Comparison of ENCODE assay signal across 11 cellular contexts in genomic region chr16:65119905-65120341, GRCh38. TPM values are rescaled to one million over a fixed set of nuclear protein-coding genes. Genes with fewer than 3 reads are reported as not detected.
DNase-seq lines count a peak whose midpoint lies in the region; ATAC-seq and TF ChIP-seq lines count a peak whose summit lies in the region.
"Had no signal": no experiment of that assay in that cellular context is flagged by ENCODE, and none has a peak within 500 bp of the region (broad histone marks: within the 10 kb centered on the region; RNA-seq: fewer than 3 reads in every experiment).

No MANE protein-coding gene starts in this region.

- H3K36me3 Mint-ChIP-seq in HFFc6 (ENCODE audit: low read depth), result peaks cover 36% of the 10 kb centered on the region

- peaks cover 58% of the 10 kb centered on the region for H3K4me1 Mint-ChIP-seq in HFFc6 (ENCODE audit: low read depth)

- TF ChIP-seq POLR2A in lower leg skin (IDR thresholded peaks at IDR 0.05), result no peak

- H3K27ac ChIP-seq in coronary artery, result peak overlapping the region; percentile 96 to 99
- H3K27ac ChIP-seq: WERI-Rb-1 had no signal

- peak overlapping the region; percentile 96 for H3K4me3 Mint-ChIP-seq in HFFc6

- H3K27ac Mint-ChIP-seq in HFFc6, result peak overlapping the region; percentile 95

- TF ChIP-seq CTCF in HFFc6 (IDR thresholded peaks at IDR 0.05) (no peak), coronary artery (IDR thresholded peaks at IDR 0.05) (no peak), lower leg skin (IDR thresholded peaks at IDR 0.05) (no peak)

- intact Hi-C loops in lower leg skin (cut with DNase I; ENCODE audit: low total_unique reads), result no loop called here

- ATAC-seq in HG03442 (IDR thresholded peaks at IDR 0.05; ENCODE audit: unreplicated experiment), result no peak
- ATAC-seq in HG03460 (IDR thresholded peaks at IDR 0.05; ENCODE audit: unreplicated experiment), result no peak

- whole genome bisulfite sequencing in lower leg skin, 2 donors, result 30 to 31% methylated on average over 8 of the region's 8 CpGs

- peaks cover 5% of the 10 kb centered on the region for H3K27me3 Mint-ChIP-seq in HFFc6 (ENCODE audit: insufficient read depth)

- DNase-seq in HFFc6, result peak; percentile 81
- no peak for DNase-seq in coronary artery (ENCODE audit: low spot score)
- DNase-seq in lower leg skin (ENCODE audit: low spot score in 2 of 2), result no peak
- DNase-seq in superior temporal gyrus (ENCODE audit: extremely low spot score), result peak; percentile 76
- DNase-seq in GOT3 (lab: John Stamatoyannopoulos, UW), result no peak
- no peak for DNase-seq in NCI-H1048 (lab: John Stamatoyannopoulos, UW)
- DNase-seq: dermis blood vessel endothelial cell, NCI-H1436 treated with DMSO at 0.1 percent for 48 hours, WERI-Rb-1 had no signal

- H3K9me3 Mint-ChIP-seq in HFFc6, result no peaks in the 10 kb centered on the region

- H3K4me3 ChIP-seq in coronary artery (peak overlapping the region; percentile 94), lower leg skin (ENCODE audit: low read depth, poor library complexity, severe bottlenecking) (peak overlapping the region; percentile 59)

RNA-seq across cellular contexts. Expression of gene CDH11, which starts 1.9 kb away (rescaled TPM):
- 100 to 1,000 TPM; 507 to 539 (median 527) TPM for total RNA-seq in HFFc6 (2021; fragmentation: NEBNext Ultra II Directional; extraction: Animal tissue kit (Norgen Biotek cat#: 25700))
- total RNA-seq in lower leg skin, result 10 to 100 TPM; 37.4 to 78.8 (median 47.5) TPM

Comparison
In these comparisons a context has a peak if more than half of its experiments do, and no peak if none do; other contexts are left out.
1. DNase-seq: peak in HFFc6 (single experiment) and superior temporal gyrus (single experiment); none in coronary artery (single experiment), lower leg skin (0 of 2), GOT3 (single experiment) and NCI-H1048 (single experiment).
2. RNA of gene CDH11, which starts 1.9 kb away (total RNA-seq): 507 to 539 TPM in HFFc6; 37.4 to 78.8 TPM in lower leg skin; every median in the first group is over 4 times any median in the second.